ENCODE assay signal across 8 cellular contexts in the genomic region with DNA sequence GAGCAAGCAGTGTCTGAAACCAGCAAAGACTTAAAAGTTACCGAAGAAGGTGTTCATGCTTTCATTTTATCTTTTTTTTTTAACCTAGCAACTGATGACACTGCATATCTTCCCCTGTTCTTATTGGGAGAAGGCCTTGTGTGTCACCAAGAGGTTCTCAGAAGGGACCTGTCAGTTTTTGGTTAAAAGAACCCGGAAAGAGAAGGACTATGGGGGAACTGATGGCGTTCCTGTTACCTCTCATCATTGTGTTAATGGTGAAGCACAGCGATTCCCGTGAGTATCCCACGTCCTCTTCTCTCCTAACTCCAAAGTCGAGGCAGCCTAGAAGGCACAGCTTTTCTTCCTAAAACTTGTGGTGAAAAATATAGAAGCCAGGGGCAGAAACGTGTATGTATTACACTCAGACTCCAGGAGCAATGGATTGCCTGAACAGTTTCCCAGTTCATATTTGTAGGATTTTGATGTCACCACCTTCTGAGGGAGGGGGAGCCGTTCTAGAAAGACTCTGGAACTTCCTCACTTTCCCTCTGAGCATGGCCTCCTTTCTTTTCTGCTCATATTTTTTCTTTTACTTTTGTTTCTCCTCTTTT.
DNase-seq lines count a peak whose midpoint lies in the region; ATAC-seq lines count a peak whose summit lies in the region.

A gene (plus strand): TSS at position 185 of the 593 bp plus-strand sequence. CDS start 25 bp downstream, at position 210.

- DNase-seq in activated CD4-positive, CD25-positive, alpha-beta regulatory T cell treated with anti-CD3 and anti-CD28 coated beads, Interleukin-2, amount 50 U/mL, for 16 hours (ENCODE audit: low read depth, low spot score): peak; percentile 21
- no peak for DNase-seq in activated CD4-positive, CD25-positive, alpha-beta regulatory T cell treated with anti-CD3 and anti-CD28 coated beads, Interleukin-2, amount 50 U/mL, for 72 hours
- DNase-seq in HS-27A (ENCODE audit: low read depth): peak; percentile 62
- peak; percentile 87 for DNase-seq in SIG-M5 (lab: John Stamatoyannopoulos, UW)
- peak; percentile 67 for DNase-seq in brain pericyte (ENCODE audit: low read depth, low spot score)
- DNase-seq in inferior parietal cortex (ENCODE audit: extremely low spot score): peak; percentile 92
- peak; percentile 62 for DNase-seq in smooth muscle cell of the brain vasculature (ENCODE audit: low read depth, low spot score)

- ATAC-seq in GM21447 (IDR thresholded peaks at IDR 0.05; ENCODE audit: unreplicated experiment): peak; percentile 97
